In genomic region chrX:146906166-146906565, GRCh38 we compare ENCODE assay signal across 40 cellular contexts.
"Had no signal": no experiment of that assay in that cellular context is flagged by ENCODE, and none has a peak within 500 bp of the region (broad histone marks: within the 10 kb centered on the region; RNA-seq: fewer than 3 reads in every experiment).

No MANE protein-coding gene starts in this region.

- H3K9me3 Mint-ChIP-seq: activated naive CD4-positive, alpha-beta T cell treated with anti-CD3 and anti-CD28 coated beads for 36 hours; activated naive CD4-positive, alpha-beta T cell treated with anti-CD3 and anti-CD28 coated beads, Interleukin-2, amount 10 ng/mL, durations not matched to agents 7 days and 5 days; activated naive CD4-positive, alpha-beta T cell treated with anti-CD3 and anti-CD28 coated beads, Interleukin-2, amount 50 U/mL, for 24 hours; activated naive CD8-positive, alpha-beta T cell treated with anti-CD3 and anti-CD28 coated beads for 36 hours; activated naive CD8-positive, alpha-beta T cell treated with anti-CD3 and anti-CD28 coated beads, Interleukin-2, amount 10 ng/mL, durations not matched to agents 7 days and 5 days; activated naive CD8-positive, alpha-beta T cell treated with anti-CD3 and anti-CD28 coated beads, Interleukin-2, amount 50 U/mL, for 24 hours; activated T-cell treated with anti-CD3 and anti-CD28 coated beads, Interleukin-2, amount 50 U/mL, for 24 hours; activated T-helper 1 cell treated with anti-CD3 and anti-CD28 coated beads, Interleukin-12 subunit alpha, Interleukin-12 subunit beta, Interleukin-2, Interleukin-4 antibody, amounts not matched to agents 30 ng/mL and 10 ng/mL and 1 ng/mL, durations not matched to agents 14 hours and 24 hours and 36 hours; activated T-helper 17 cell treated with anti-CD3 and anti-CD28 coated beads, Interleukin-2, amount 50 U/mL, for 72 hours; central memory CD8-positive, alpha-beta T cell had no signal

- H3K27me3 ChIP-seq: adrenal gland, ascending aorta, body of pancreas, brain microvascular endothelial cell, breast epithelium, cardiac muscle cell had no signal

- H3K27ac Mint-ChIP-seq: activated naive CD4-positive, alpha-beta T cell treated with anti-CD3 and anti-CD28 coated beads for 36 hours; activated naive CD4-positive, alpha-beta T cell treated with anti-CD3 and anti-CD28 coated beads, Interleukin-2, amount 10 ng/mL, durations not matched to agents 7 days and 5 days; activated naive CD4-positive, alpha-beta T cell treated with anti-CD3 and anti-CD28 coated beads, Interleukin-2, amount 50 U/mL, for 24 hours; activated naive CD4-positive, alpha-beta T cell treated with anti-CD3 and anti-CD28 coated beads, Interleukin-2, amount 50 U/mL, for 72 hours; activated naive CD8-positive, alpha-beta T cell; activated naive CD8-positive, alpha-beta T cell treated with anti-CD3 and anti-CD28 coated beads for 36 hours; activated naive CD8-positive, alpha-beta T cell treated with anti-CD3 and anti-CD28 coated beads, Interleukin-2, amount 10 ng/mL, durations not matched to agents 7 days and 5 days; activated naive CD8-positive, alpha-beta T cell treated with anti-CD3 and anti-CD28 coated beads, Interleukin-2, amount 50 U/mL, for 24 hours; activated T-cell treated with anti-CD3 and anti-CD28 coated beads, Interleukin-2, amount 50 U/mL, for 24 hours; activated T-cell treated with anti-CD3 and anti-CD28 coated beads, Interleukin-2, amount 50 U/mL, for 72 hours; activated T-helper 1 cell treated with anti-CD3 and anti-CD28 coated beads, Interleukin-12 subunit alpha, Interleukin-12 subunit beta, Interleukin-2, Interleukin-4 antibody, amounts not matched to agents 30 ng/mL and 10 ng/mL and 1 ng/mL, durations not matched to agents 14 hours and 24 hours and 36 hours; activated T-helper 17 cell treated with anti-CD3 and anti-CD28 coated beads, Interleukin-2, amount 50 U/mL, for 72 hours; activated T-helper 2 cell treated with anti-CD3 and anti-CD28 coated beads, Interferon-gamma antibody, Interleukin-2, Interleukin-4, amounts not matched to agents 10 μg/mL and 5 μg/mL and 100 μg/mL, durations not matched to agents 14 hours and 24 hours and 36 hours; brain had no signal

- H3K4me1 ChIP-seq: adrenal gland, ascending aorta, body of pancreas, breast epithelium had no signal

- H3K36me3 ChIP-seq: adrenal gland, ascending aorta, brain microvascular endothelial cell, breast epithelium, cardiac muscle cell had no signal

- FAIRE-seq: astrocyte, bronchial epithelial cell had no signal

- ATAC-seq: activated naive CD4-positive, alpha-beta T cell treated with anti-CD3 and anti-CD28 coated beads, Interleukin-2, amount 50 U/mL, for 72 hours; activated naive CD8-positive, alpha-beta T cell treated with anti-CD3 and anti-CD28 coated beads, Interleukin-2, amount 50 U/mL, for 24 hours; activated T-cell treated with anti-CD3 and anti-CD28 coated beads, Interleukin-2, amount 50 U/mL, for 4 hours; activated T-cell treated with anti-CD3 and anti-CD28 coated beads, Interleukin-2, amount 50 U/mL, for 72 hours; activated T-helper 17 cell treated with anti-CD3 and anti-CD28 coated beads, Interleukin-2, amount 50 U/mL, for 72 hours; body of pancreas had no signal

- H3K4me3 Mint-ChIP-seq: activated naive CD4-positive, alpha-beta T cell treated with anti-CD3 and anti-CD28 coated beads for 36 hours; activated naive CD4-positive, alpha-beta T cell treated with anti-CD3 and anti-CD28 coated beads, Interleukin-2, amount 10 ng/mL, durations not matched to agents 7 days and 5 days; activated naive CD4-positive, alpha-beta T cell treated with anti-CD3 and anti-CD28 coated beads, Interleukin-2, amount 50 U/mL, for 24 hours; activated naive CD8-positive, alpha-beta T cell; activated naive CD8-positive, alpha-beta T cell treated with anti-CD3 and anti-CD28 coated beads for 36 hours; activated naive CD8-positive, alpha-beta T cell treated with anti-CD3 and anti-CD28 coated beads, Interleukin-2, amount 10 ng/mL, durations not matched to agents 7 days and 5 days; activated naive CD8-positive, alpha-beta T cell treated with anti-CD3 and anti-CD28 coated beads, Interleukin-2, amount 50 U/mL, for 24 hours; activated T-cell treated with anti-CD3 and anti-CD28 coated beads, Interleukin-2, amount 50 U/mL, for 24 hours; activated T-cell treated with anti-CD3 and anti-CD28 coated beads, Interleukin-2, amount 50 U/mL, for 4 hours; activated T-cell treated with anti-CD3 and anti-CD28 coated beads, Interleukin-2, amount 50 U/mL, for 72 hours; activated T-helper 1 cell treated with anti-CD3 and anti-CD28 coated beads, Interleukin-12 subunit alpha, Interleukin-12 subunit beta, Interleukin-2, Interleukin-4 antibody, amounts not matched to agents 30 ng/mL and 10 ng/mL and 1 ng/mL, durations not matched to agents 14 hours and 24 hours and 36 hours; activated T-helper 17 cell treated with anti-CD3 and anti-CD28 coated beads, Interleukin-2, amount 50 U/mL, for 72 hours; brain; central memory CD8-positive, alpha-beta T cell had no signal

- DNase-seq: activated effector memory CD4-positive, alpha-beta T cell treated with anti-CD3 and anti-CD28 coated beads, Interleukin-2, amount 50 U/mL, for 16 hours; activated effector memory CD4-positive, alpha-beta T cell treated with Interleukin-2 at 50 U/mL for 16 hours; activated gamma-delta T cell; activated gamma-delta T cell treated with Interleukin-2 at 50 U/mL for 16 hours; activated naive CD4-positive, alpha-beta T cell; activated naive CD4-positive, alpha-beta T cell treated with anti-CD3 and anti-CD28 coated beads for 36 hours; activated naive CD4-positive, alpha-beta T cell treated with anti-CD3 and anti-CD28 coated beads, Interleukin-2, amount 10 ng/mL, durations not matched to agents 7 days and 5 days; activated naive CD4-positive, alpha-beta T cell treated with anti-CD3 and anti-CD28 coated beads, Interleukin-2, amount 50 U/mL, for 16 hours; activated naive CD4-positive, alpha-beta T cell treated with Interleukin-2 at 50 U/mL for 16 hours; activated naive CD8-positive, alpha-beta T cell treated with anti-CD3 and anti-CD28 coated beads for 36 hours; activated naive CD8-positive, alpha-beta T cell treated with anti-CD3 and anti-CD28 coated beads, Interleukin-2, amount 10 ng/mL, durations not matched to agents 7 days and 5 days; activated naive CD8-positive, alpha-beta T cell treated with anti-CD3 and anti-CD28 coated beads, Interleukin-2, amount 50 U/mL, for 24 hours; activated T-cell treated with anti-CD3 and anti-CD28 coated beads for 4 hours; activated T-cell treated with anti-CD3 and anti-CD28 coated beads, Interleukin-2, amount 50 U/mL, for 1 hour; activated T-cell treated with anti-CD3 and anti-CD28 coated beads, Interleukin-2, amount 50 U/mL, for 24 hours; activated T-cell treated with anti-CD3 and anti-CD28 coated beads, Interleukin-2, amount 50 U/mL, for 4 hours; activated T-cell treated with anti-CD3 and anti-CD28 coated beads, Interleukin-2, amount 50 U/mL, for 48 hours; activated T-cell treated with anti-CD3 and anti-CD28 coated beads, Interleukin-2, amount 50 U/mL, for 72 hours; adrenal gland; amniotic stem cell; amygdala; anterior cingulate cortex; body of pancreas; brain microvascular endothelial cell; caudate nucleus; central memory CD4-positive, alpha-beta T cell; cerebellar nuclear complex had no signal

- H3K36me3 Mint-ChIP-seq: activated naive CD4-positive, alpha-beta T cell treated with anti-CD3 and anti-CD28 coated beads, Interleukin-2, amount 10 ng/mL, durations not matched to agents 7 days and 5 days; activated naive CD4-positive, alpha-beta T cell treated with anti-CD3 and anti-CD28 coated beads, Interleukin-2, amount 50 U/mL, for 24 hours; activated naive CD4-positive, alpha-beta T cell treated with anti-CD3 and anti-CD28 coated beads, Interleukin-2, amount 50 U/mL, for 72 hours; activated naive CD8-positive, alpha-beta T cell; activated naive CD8-positive, alpha-beta T cell treated with anti-CD3 and anti-CD28 coated beads for 36 hours; activated naive CD8-positive, alpha-beta T cell treated with anti-CD3 and anti-CD28 coated beads, Interleukin-2, amount 10 ng/mL, durations not matched to agents 7 days and 5 days; brain had no signal

- H3K4me1 Mint-ChIP-seq: activated naive CD4-positive, alpha-beta T cell treated with anti-CD3 and anti-CD28 coated beads, Interleukin-2, amount 10 ng/mL, durations not matched to agents 7 days and 5 days; activated naive CD4-positive, alpha-beta T cell treated with anti-CD3 and anti-CD28 coated beads, Interleukin-2, amount 50 U/mL, for 24 hours; activated naive CD8-positive, alpha-beta T cell treated with anti-CD3 and anti-CD28 coated beads for 36 hours; activated naive CD8-positive, alpha-beta T cell treated with anti-CD3 and anti-CD28 coated beads, Interleukin-2, amount 10 ng/mL, durations not matched to agents 7 days and 5 days; activated naive CD8-positive, alpha-beta T cell treated with anti-CD3 and anti-CD28 coated beads, Interleukin-2, amount 50 U/mL, for 24 hours; activated T-helper 17 cell treated with anti-CD3 and anti-CD28 coated beads, Interleukin-2, amount 50 U/mL, for 72 hours; brain; central memory CD8-positive, alpha-beta T cell had no signal

- H3K4me3 ChIP-seq: adrenal gland, ascending aorta, body of pancreas, breast epithelium, cardiac muscle cell had no signal

- H3K27ac ChIP-seq: adrenal gland, ascending aorta, body of pancreas, brain microvascular endothelial cell, breast epithelium, cardiac muscle cell had no signal

- H3K27me3 Mint-ChIP-seq: activated naive CD4-positive, alpha-beta T cell treated with anti-CD3 and anti-CD28 coated beads, Interleukin-2, amount 10 ng/mL, durations not matched to agents 7 days and 5 days; activated naive CD4-positive, alpha-beta T cell treated with anti-CD3 and anti-CD28 coated beads, Interleukin-2, amount 50 U/mL, for 24 hours; activated naive CD8-positive, alpha-beta T cell; activated naive CD8-positive, alpha-beta T cell treated with anti-CD3 and anti-CD28 coated beads for 36 hours; activated naive CD8-positive, alpha-beta T cell treated with anti-CD3 and anti-CD28 coated beads, Interleukin-2, amount 10 ng/mL, durations not matched to agents 7 days and 5 days; activated naive CD8-positive, alpha-beta T cell treated with anti-CD3 and anti-CD28 coated beads, Interleukin-2, amount 50 U/mL, for 24 hours; activated T-cell treated with anti-CD3 and anti-CD28 coated beads, Interleukin-2, amount 50 U/mL, for 24 hours; activated T-helper 17 cell treated with anti-CD3 and anti-CD28 coated beads, Interleukin-2, amount 50 U/mL, for 72 hours; brain; central memory CD8-positive, alpha-beta T cell had no signal

- H3K9me3 ChIP-seq: adrenal gland, ascending aorta, body of pancreas, breast epithelium had no signal
